17 cellular contexts compared by ENCODE assay signal in genomic region chr13:95707035-95707434, GRCh38. TPM values are rescaled to one million over a fixed set of nuclear protein-coding genes. Genes with fewer than 3 reads are reported as not detected.
DNase-seq lines count a peak whose midpoint lies in the region; ATAC-seq and TF ChIP-seq lines count a peak whose summit lies in the region.
"Had no signal": no experiment of that assay in that cellular context is flagged by ENCODE, and none has a peak within 500 bp of the region (broad histone marks: within the 10 kb centered on the region; RNA-seq: fewer than 3 reads in every experiment).

No MANE protein-coding gene starts in this region.

- peaks cover 0 to 2% (median 0%) of the 10 kb centered on the region in 3 donors for H3K27me3 Mint-ChIP-seq in CD14-positive monocyte (ENCODE audit: low read depth in 3 of 3)
- H3K27me3 Mint-ChIP-seq in memory B cell, result no peaks in the 10 kb centered on the region

- no peak overlapping the region for H3K4me3 Mint-ChIP-seq in CD14-positive monocyte
- no peak overlapping the region for H3K4me3 Mint-ChIP-seq in memory B cell

- H3K9me3 Mint-ChIP-seq in CD14-positive monocyte (no peaks in the 10 kb centered on the region), memory B cell (no peaks in the 10 kb centered on the region)
- H3K9me3 Mint-ChIP-seq: activated T-helper 2 cell treated with anti-CD3 and anti-CD28 coated beads, Interferon-gamma antibody, Interleukin-2, Interleukin-4, amounts not matched to agents 10 μg/mL and 5 μg/mL and 100 μg/mL, durations not matched to agents 14 hours and 24 hours and 36 hours had no signal

- H3K36me3 Mint-ChIP-seq in CD14-positive monocyte (peaks cover 12 to 27% of the 10 kb centered on the region in 2 donors), memory B cell (peaks cover 8% of the 10 kb centered on the region)

- H3K4me1 Mint-ChIP-seq in CD14-positive monocyte, result peaks cover 63% of the 10 kb centered on the region
- H3K4me1 Mint-ChIP-seq in memory B cell, result peaks cover 38% of the 10 kb centered on the region

- peak overlapping the region; percentile 89 to 95 (median 94) for H3K27ac Mint-ChIP-seq in CD14-positive monocyte
- H3K27ac Mint-ChIP-seq in memory B cell, result peak overlapping the region; percentile 60

- DNase-seq in CD14-positive monocyte (ENCODE audit: low spot score) (no peak), memory B cell (ENCODE audit: low spot score in 2 of 2) (no peak), SKM-1 (lab: John Stamatoyannopoulos, UW; ENCODE audit: unreplicated experiment) (no peak), NCI-H1436 treated with DMSO at 0.1 percent for 48 hours (lab: John Stamatoyannopoulos, UW) (no peak), NOMO-1 treated with DMSO at 0.1 percent for 48 hours (lab: John Stamatoyannopoulos, UW; ENCODE audit: unreplicated experiment) (no peak)
- DNase-seq: activated CD8-positive, alpha-beta memory T cell treated with anti-CD3 and anti-CD28 coated beads for 24 hours; anterior cingulate cortex; cerebellar nuclear complex; GM23248; NCI-H187; NCI-H345; RPMI8226; stimulated activated CD4-positive, alpha-beta T cell treated with anti-CD3 and anti-CD28 coated beads, Interleukin-2, amount 100 ng/mL, for 24 hours had no signal

- no peak for TF ChIP-seq CTCF in CD14-positive monocyte (IDR thresholded peaks at IDR 0.05)

- intact Hi-C loops in CD14-positive monocyte (cut with micrococcal nuclease), result no loop called here

- ATAC-seq in GM18502 (IDR thresholded peaks at IDR 0.05; ENCODE audit: poor library complexity, unreplicated experiment) (peak; percentile 44), HG03571 (IDR thresholded peaks at IDR 0.05; ENCODE audit: unreplicated experiment) (peak; percentile 30), memory B cell (ENCODE audit: low read depth) (peak; percentile 46), HG02981 (IDR thresholded peaks at IDR 0.05; ENCODE audit: unreplicated experiment) (no peak)

RNA-seq across cellular contexts. Expression of gene DNAJC3, which starts 30.1 kb away (rescaled TPM):
- 10 to 100 TPM; 22.3 to 27.6 TPM for polyA plus RNA-seq in CD14-positive monocyte
